Comparison of ENCODE assay signal across 15 cellular contexts in the genomic region with DNA sequence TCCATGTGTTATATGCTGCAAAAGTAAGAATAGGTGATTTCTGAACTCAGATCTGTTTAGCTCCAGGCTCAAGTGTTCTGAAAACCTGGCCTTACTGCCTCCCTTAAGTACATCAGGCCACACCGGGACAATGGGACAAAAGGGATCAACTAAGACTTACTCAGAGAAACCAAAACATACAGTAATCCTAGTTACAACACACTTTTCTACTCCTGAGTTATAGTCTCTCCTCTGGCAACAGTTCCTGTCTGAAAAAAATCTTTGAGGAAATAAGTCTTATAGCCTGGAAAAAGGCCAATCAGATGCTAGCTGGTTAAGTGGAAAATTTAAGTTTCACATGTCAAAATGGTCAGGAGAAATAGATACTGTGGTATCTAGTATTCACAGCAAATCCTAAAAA. TPM values are rescaled to one million over a fixed set of nuclear protein-coding genes. Genes with fewer than 3 reads are reported as not detected.
A peak's percentile ranks its signal among the peaks of the same experiment; 100 is the strongest.
DNase-seq lines count a peak whose midpoint lies in the region; ATAC-seq, FAIRE-seq and TF ChIP-seq lines count a peak whose summit lies in the region.
"Had no signal": no experiment of that assay in that cellular context is flagged by ENCODE, and none has a peak within 500 bp of the region (broad histone marks: within the 10 kb centered on the region; RNA-seq: fewer than 3 reads in every experiment).

No MANE protein-coding gene starts in this region.

- H3K4me3 ChIP-seq in K562 = no peak overlapping the region
- H3K4me3 ChIP-seq: lung, psoas muscle had no signal

- no peak for TF ChIP-seq CTCF in K562 (IDR thresholded peaks at IDR 0.05 in 2 of 3, conservative IDR thresholded peaks at IDR 0.05 in 1 of 3; ENCODE audit: insufficient read depth in 2 of 3, low read depth in 1 of 3, low read length in 3 of 3)

- DNase-seq in DMS53 (lab: John Stamatoyannopoulos, UW) = peak; percentile 42
- no peak for DNase-seq in DMS53 treated with DMSO at 0.1 percent for 48 hours (lab: John Stamatoyannopoulos, UW; ENCODE audit: unreplicated experiment)
- DNase-seq in HT1080 (ENCODE audit: low read depth) = peak; percentile 28
- no peak for DNase-seq in K562 (ENCODE audit: extremely low read depth in 1 of 4, low spot score in 3 of 4)
- DNase-seq in lung microvascular endothelial cell (ENCODE audit: low read depth in 2 of 2) = peak; percentile 41 to 64
- no peak for DNase-seq in activated CD4-positive, CD25-positive, alpha-beta regulatory T cell (lab: John Stamatoyannopoulos, UW)
- DNase-seq in COLO668 (lab: John Stamatoyannopoulos, UW; ENCODE audit: unreplicated experiment) = no peak
- DNase-seq: hippocampal formation, psoas muscle had no signal

- no TSS peak for BruUV-seq in K562 (replicated peaks; lab: Mats Ljungman, UMichigan)

- POLR2A ChIA-PET in K562 (lab: Yijun Ruan, JAX) = interaction anchor here (1.0 to 6.0 kb wide), 3 partner anchors 9 to 16 kb away, joined by 3 to 26 read pairs (median 6); a partner anchor contains a TSS

- no peak for TF ChIP-seq POLR2A in K562 (conservative IDR thresholded peaks at IDR 0.05)

- no peaks in the 10 kb centered on the region for H3K9me3 ChIP-seq in K562 (replicated peaks; ENCODE audit: control insufficient read depth, insufficient read depth, low read depth, low read length)
- H3K9me3 ChIP-seq: psoas muscle had no signal

- intact Hi-C loops in K562 (cut with micrococcal nuclease) = no loop called here

- no peaks in the 10 kb centered on the region for H3K27me3 ChIP-seq in K562 (ENCODE audit: control insufficient read depth in 2 of 2, insufficient read depth in 2 of 2, low read length in 2 of 2)

- 91% methylated on average over 1 of the region's 1 CpG for WGBS in K562 (ENCODE audit: insufficient coverage, low coverage, missing lambda C conversion rate)

- TF ChIP-seq RAD21 in K562 (CRISPR knock-in tag; conservative IDR thresholded peaks at IDR 0.05 in 1 of 2, IDR thresholded peaks at IDR 0.05 in 1 of 2) = no peak

- peaks cover 7 to 8% of the 10 kb centered on the region in 2 experiments; a peak in 3 of 5 replicates for H3K4me1 ChIP-seq in K562 (replicated peaks in 1 of 2; ENCODE audit: control insufficient read depth in 2 of 2, insufficient read depth in 2 of 2, low read length in 2 of 2)

- no peak overlapping the region for H3K27ac ChIP-seq in K562 (ENCODE audit: extremely low read depth, low read depth, low read length)
- H3K27ac ChIP-seq: 22Rv1, VCaP had no signal

- H3K4me2 ChIP-seq in K562 (ENCODE audit: insufficient read depth, low read length) = no peak overlapping the region

- no peak for FAIRE-seq in K562 (lab: Jason Lieb, UNC)
- FAIRE-seq: GM12891 had no signal

- no peaks in the 10 kb centered on the region for H3K9me1 ChIP-seq in K562 (ENCODE audit: control insufficient read depth, insufficient read depth, low read length)

- H2AFZ ChIP-seq in K562 (ENCODE audit: low read depth, low read length) = no peak overlapping the region

- no peak overlapping the region for H3K9ac ChIP-seq in K562 (ENCODE audit: insufficient read depth in 1 of 2, low read depth in 2 of 2, low read length in 2 of 2)

- in situ Hi-C loops in K562 (cut with MboI) = no loop called here

- ATAC-seq in K562 = no peak
- ATAC-seq in HG03521 (IDR thresholded peaks at IDR 0.05; ENCODE audit: unreplicated experiment) = no peak
- ATAC-seq: HCT116 had no signal

- peaks cover 56% of the 10 kb centered on the region for H3K79me2 ChIP-seq in K562 (ENCODE audit: control insufficient read depth, insufficient read depth, low read length)

- no peaks in the 10 kb centered on the region for H4K20me1 ChIP-seq in K562 (replicated peaks; ENCODE audit: control insufficient read depth, insufficient read depth, low read length)

- no peak for TF ChIP-seq EP300 in K562 (IDR thresholded peaks at IDR 0.05; ENCODE audit: low read length)

- H3K36me3 ChIP-seq in K562 (ENCODE audit: control insufficient read depth, insufficient read depth, low read length) = peaks cover 72% of the 10 kb centered on the region

- CTCF ChIA-PET in K562 (lab: Yijun Ruan, JAX; ENCODE audit: low intra/inter-chr PET ratio) = no interaction called here

TF ChIP-seq in K562, 482 proteins besides CTCF, POLR2A, EP300 and RAD21:
- 0 out of 2 replicates have a peak, but pooled peaks have one; percentile 9 for TF ChIP-seq NFIC (IDR thresholded peaks at IDR 0.05)
- TF ChIP-seq ZNF274 (IDR thresholded peaks at IDR 0.05; ENCODE audit: borderline replicate concordance, low read depth, low read length) = no peak
TF ChIP-seq in K562: peak in this region for 1.

RNA-seq across cellular contexts. Expression of a gene that starts 5.6 kb away (rescaled TPM):
- total RNA-seq in HT1080 (2014; rRNA removed; shearing (Covaris generic)) = 91.0 and 110 TPM in 2 replicates
- polyA plus RNA-seq in HT1080 (2015; cell fraction: cytosol; rRNA removed) = 170 and 177 TPM in 2 replicates
- 59.3 and 63.0 TPM in 2 replicates for polyA plus RNA-seq in HT1080 (2015; cell fraction: nucleus; rRNA removed)
- total RNA-seq in K562 (2011; cell fraction: chromatin; rRNA removed; ENCODE audit: low replicate concordance) = 30.6 and 53.9 TPM in 2 replicates
- total RNA-seq in K562 (2011; cell fraction: nucleolus; rRNA removed) = 27.5 and 28.0 TPM in 2 replicates
- total RNA-seq in K562 (2011; cell fraction: nucleoplasm; rRNA removed) = 39.8 and 55.0 TPM in 2 replicates
- total RNA-seq in K562 (2014; rRNA removed) (135 and 149 TPM in 2 replicates), K562 (2014; rRNA removed; fragmentation: Illumina TruSeq; extraction: Trizol) (224 and 259 TPM in 2 replicates), K562 (2015; rRNA removed; fragmentation: Illumina TruSeq; extraction: Trizol) (163 and 182 TPM in 2 replicates), K562 (2021) (177 and 193 TPM in 2 replicates), lung microvascular endothelial cell (24.2 and 32.0 TPM in 2 replicates)
- polyA plus RNA-seq in K562 (2011; rRNA removed) (141 and 191 TPM in 2 replicates), K562 (2014; fragmentation: Illumina TruSeq; extraction: Trizol) (202 and 235 TPM in 2 replicates), K562 (2014; fragmentation: Nextera tagmentation; extraction: Ambion mirVana) (100 to 1,000 TPM; 366 to 471 TPM), K562 (2014; rRNA removed) (211 and 229 TPM in 2 replicates)
- polyA plus RNA-seq in K562 (2011; cell fraction: cytosol; rRNA removed) = 44.8 and 82.3 TPM in 2 replicates
- 36.1 and 39.1 TPM in 2 replicates for polyA plus RNA-seq in K562 (2011; cell fraction: nucleus; rRNA removed)
- polyA plus RNA-seq in K562 (2012) = 147 and 206 TPM in 2 replicates
- 99.5 and 107 TPM in 2 replicates for polyA minus RNA-seq in K562 (2011; rRNA and poly(A)+ RNA removed)
- polyA minus RNA-seq in K562 (2011; cell fraction: cytosol; rRNA and poly(A)+ RNA removed) = 33.9 and 37.9 TPM in 2 replicates
- 23.4 and 34.3 TPM in 2 replicates for polyA minus RNA-seq in K562 (2011; cell fraction: nucleus; rRNA and poly(A)+ RNA removed)

RNA-seq across cellular contexts. Expression of a gene that starts 8.1 kb away (rescaled TPM):
- 11.3 and 14.0 TPM in 2 replicates for total RNA-seq in HT1080 (2014; rRNA removed; shearing (Covaris generic))
- 10.0 and 12.4 TPM in 2 replicates for polyA plus RNA-seq in HT1080 (2015; cell fraction: cytosol; rRNA removed)
- 31.3 and 33.6 TPM in 2 replicates for polyA plus RNA-seq in HT1080 (2015; cell fraction: nucleus; rRNA removed)
- 63.7 and 297 TPM in 2 replicates for total RNA-seq in K562 (2011; cell fraction: chromatin; rRNA removed; ENCODE audit: low replicate concordance)
- total RNA-seq in K562 (2011; cell fraction: nucleolus; rRNA removed) = 21.8 and 37.4 TPM in 2 replicates
- 66.1 and 81.6 TPM in 2 replicates for total RNA-seq in K562 (2011; cell fraction: nucleoplasm; rRNA removed)
- total RNA-seq in K562 (2014; rRNA removed) (28.5 and 29.2 TPM in 2 replicates), K562 (2014; rRNA removed; fragmentation: Illumina TruSeq; extraction: Trizol) (62.5 and 69.5 TPM in 2 replicates), K562 (2015; rRNA removed; fragmentation: Illumina TruSeq; extraction: Trizol) (58.9 and 63.5 TPM in 2 replicates), K562 (2021) (40.3 and 41.0 TPM in 2 replicates), lung microvascular endothelial cell (34.0 and 109 TPM in 2 replicates)
- polyA plus RNA-seq in K562 (2011; rRNA removed) (26.8 and 40.4 TPM in 2 replicates), K562 (2014; fragmentation: Illumina TruSeq; extraction: Trizol) (34.4 and 43.1 TPM in 2 replicates), K562 (2014; fragmentation: Nextera tagmentation; extraction: Ambion mirVana) (10 to 100 TPM; 14.4 to 14.5 TPM), K562 (2014; rRNA removed) (20.6 and 20.7 TPM in 2 replicates)
- polyA plus RNA-seq in K562 (2011; cell fraction: cytosol; rRNA removed) = 8.0 and 12.8 TPM in 2 replicates
- polyA plus RNA-seq in K562 (2011; cell fraction: nucleus; rRNA removed) = 23.0 and 27.8 TPM in 2 replicates
- polyA plus RNA-seq in K562 (2012) = 20.9 and 24.3 TPM in 2 replicates
- polyA minus RNA-seq in K562 (2011; rRNA and poly(A)+ RNA removed) = 124 and 136 TPM in 2 replicates
- 31.0 and 48.4 TPM in 2 replicates for polyA minus RNA-seq in K562 (2011; cell fraction: cytosol; rRNA and poly(A)+ RNA removed)
- 71.8 and 96.9 TPM in 2 replicates for polyA minus RNA-seq in K562 (2011; cell fraction: nucleus; rRNA and poly(A)+ RNA removed)

RNA-seq across cellular contexts. Expression of a gene that starts 20.4 kb away (rescaled TPM):
- total RNA-seq in HT1080 (2014; rRNA removed; shearing (Covaris generic)) = 144 and 174 TPM in 2 replicates
- 165 and 204 TPM in 2 replicates for polyA plus RNA-seq in HT1080 (2015; cell fraction: cytosol; rRNA removed)
- polyA plus RNA-seq in HT1080 (2015; cell fraction: nucleus; rRNA removed) = 232 and 264 TPM in 2 replicates
- total RNA-seq in K562 (2011; cell fraction: chromatin; rRNA removed; ENCODE audit: low replicate concordance) = 95.2 and 444 TPM in 2 replicates
- total RNA-seq in K562 (2011; cell fraction: nucleolus; rRNA removed) = 63.0 and 70.9 TPM in 2 replicates
- total RNA-seq in K562 (2011; cell fraction: nucleoplasm; rRNA removed) = 94.0 and 126 TPM in 2 replicates
- 377 and 430 TPM in 2 replicates for total RNA-seq in K562 (2014; rRNA removed)
- 515 and 616 TPM in 2 replicates for total RNA-seq in K562 (2014; rRNA removed; fragmentation: Illumina TruSeq; extraction: Trizol)
- total RNA-seq in K562 (2015; rRNA removed; fragmentation: Illumina TruSeq; extraction: Trizol) = 455 and 503 TPM in 2 replicates
- total RNA-seq in K562 (2021) = 317 TPM in 2 replicates
- polyA plus RNA-seq in K562 (2011; rRNA removed) = 261 and 430 TPM in 2 replicates
- polyA plus RNA-seq in K562 (2011; cell fraction: cytosol; rRNA removed) = 36.1 and 98.4 TPM in 2 replicates
- 109 and 175 TPM in 2 replicates for polyA plus RNA-seq in K562 (2011; cell fraction: nucleus; rRNA removed)
- 211 and 383 TPM in 2 replicates for polyA plus RNA-seq in K562 (2012)
- 466 and 619 TPM in 2 replicates for polyA plus RNA-seq in K562 (2014; fragmentation: Illumina TruSeq; extraction: Trizol)
- polyA plus RNA-seq in K562 (2014; fragmentation: Nextera tagmentation; extraction: Ambion mirVana) = 100 to 1,000 TPM; 631 to 849 TPM
- 618 and 712 TPM in 2 replicates for polyA plus RNA-seq in K562 (2014; rRNA removed)
- 148 TPM in 2 replicates for polyA minus RNA-seq in K562 (2011; rRNA and poly(A)+ RNA removed)
- polyA minus RNA-seq in K562 (2011; cell fraction: cytosol; rRNA and poly(A)+ RNA removed) = 52.5 and 59.3 TPM in 2 replicates
- 82.3 and 152 TPM in 2 replicates for polyA minus RNA-seq in K562 (2011; cell fraction: nucleus; rRNA and poly(A)+ RNA removed)
- 60.1 and 66.7 TPM in 2 replicates for total RNA-seq in lung microvascular endothelial cell

Comparison
In these comparisons a context has a peak if more than half of its experiments do, and no peak if none do; other contexts are left out.
1. DNase-seq: peak in DMS53 (single experiment), HT1080 (single experiment) and lung microvascular endothelial cell (2 of 2); none in DMS53 treated with DMSO at 0.1 percent for 48 hours (single experiment), K562 (0 of 4), activated CD4-positive, CD25-positive, alpha-beta regulatory T cell (0 of 4) and COLO668 (single experiment).